ENCODE assay signal across 23 cellular contexts in the genomic region with DNA sequence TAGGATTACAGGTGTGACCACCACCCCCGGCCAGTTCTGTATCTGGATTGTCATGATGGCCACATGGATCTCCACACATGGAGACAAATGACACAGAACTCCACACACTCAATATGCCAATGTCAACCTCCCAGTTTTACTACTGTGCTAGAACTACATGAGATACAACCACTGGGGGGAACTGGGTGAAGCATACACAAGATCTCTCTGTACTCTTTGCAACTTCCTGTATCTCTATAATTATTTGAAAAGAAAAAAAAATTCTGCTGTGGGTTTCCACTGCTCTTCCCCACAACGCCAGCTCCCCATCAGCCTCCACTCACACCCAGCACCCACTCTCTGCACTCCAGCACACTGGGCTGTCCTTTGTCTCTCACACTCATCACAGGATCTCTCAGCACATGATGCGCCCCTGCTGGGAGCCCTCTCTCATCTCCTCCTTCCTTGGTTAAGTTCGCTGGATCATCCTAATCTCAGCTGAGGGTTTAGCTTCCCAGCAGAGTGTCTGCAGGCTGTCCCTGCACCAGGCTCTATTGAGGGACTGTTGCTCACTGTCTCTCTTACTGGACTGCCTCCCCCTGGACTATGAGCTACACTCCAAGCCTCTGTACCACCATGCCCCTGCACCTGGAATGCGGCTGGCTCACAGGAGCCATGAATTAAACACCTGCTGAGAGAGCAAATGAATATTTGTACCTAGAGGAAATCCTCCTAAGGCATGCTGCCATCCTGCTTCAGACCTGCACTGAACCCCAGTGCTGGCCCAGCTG. TPM values are rescaled to one million over a fixed set of nuclear protein-coding genes. Genes with fewer than 3 reads are reported as not detected.
DNase-seq lines count a peak whose midpoint lies in the region; ATAC-seq and TF ChIP-seq lines count a peak whose summit lies in the region.
"Had no signal": no experiment of that assay in that cellular context is flagged by ENCODE, and none has a peak within 500 bp of the region (broad histone marks: within the 10 kb centered on the region; RNA-seq: fewer than 3 reads in every experiment).

No MANE protein-coding gene starts in this region.

- no peak overlapping the region for H2BK120ac ChIP-seq in neuronal stem cell (ENCODE audit: low read depth, low read length)

- no peak overlapping the region for H3K4ac ChIP-seq in neuronal stem cell (ENCODE audit: low read length)

- H3K14ac ChIP-seq in neuronal stem cell (ENCODE audit: low read length) = no peak overlapping the region

- peaks cover 40 to 62% of the 10 kb centered on the region in 2 donors for H3K36me3 Mint-ChIP-seq in CD4-positive, alpha-beta memory T cell
- H3K36me3 Mint-ChIP-seq in GM23338 (ENCODE audit: low read depth) = peaks cover 39% of the 10 kb centered on the region
- H3K36me3 Mint-ChIP-seq in activated naive CD8-positive, alpha-beta T cell treated with anti-CD3 and anti-CD28 coated beads, Interleukin-2, amount 50 U/mL, for 24 hours (ENCODE audit: low read depth) = peaks cover 31% of the 10 kb centered on the region

- no peaks in the 10 kb centered on the region for H3K9me2 ChIP-seq in GM23338 (ENCODE audit: insufficient read depth)

- no peak overlapping the region for H3K4me3 Mint-ChIP-seq in CD4-positive, alpha-beta memory T cell
- no peak overlapping the region for H3K4me3 Mint-ChIP-seq in GM23338
- H3K4me3 Mint-ChIP-seq in activated naive CD8-positive, alpha-beta T cell treated with anti-CD3 and anti-CD28 coated beads, Interleukin-2, amount 50 U/mL, for 24 hours = no peak overlapping the region
- H3K4me3 Mint-ChIP-seq: B cell; memory B cell; nephron; T-helper 2 cell treated with Interferon-gamma antibody and Interleukin-4, amounts not matched to agents 5 μg/mL and 100 μg/mL, for 36 hours had no signal

- DNase-seq in CD4-positive, alpha-beta memory T cell = no peak
- DNase-seq in GM23338 (ENCODE audit: low spot score) (no peak), mesenteric fat pad (ENCODE audit: low spot score) (peak; percentile 37), neuronal stem cell (ENCODE audit: low spot score) (no peak)
- no peak for DNase-seq in activated naive CD8-positive, alpha-beta T cell treated with anti-CD3 and anti-CD28 coated beads, Interleukin-2, amount 50 U/mL, for 24 hours
- DNase-seq: activated CD4-positive, CD25-positive, alpha-beta regulatory T cell; effector CD8-positive, alpha-beta T cell; GDM1; islet precursor cell; NCI-H1092; NCI-H2107; NCI-H526 treated with DMSO at 0.1 percent for 48 hours; SIG-M5; stimulated activated CD8-positive, alpha-beta memory T cell treated with anti-CD3 and anti-CD28 coated beads, Interleukin-4, amount 100 ng/mL, for 48 hours; testis had no signal

- H3K27ac ChIP-seq in CD4-positive, alpha-beta memory T cell (ENCODE audit: low read depth, low read length) = no peak overlapping the region
- H3K27ac ChIP-seq in GM23338 (ENCODE audit: low read depth) = no peak overlapping the region
- H3K27ac ChIP-seq in neuronal stem cell (replicated peaks; ENCODE audit: low read length) = no peak overlapping the region
- H3K27ac ChIP-seq: prostate gland, testis had no signal

- intact Hi-C loops in CD4-positive, alpha-beta memory T cell (cut with micrococcal nuclease) = no loop called here

- H2BK12ac ChIP-seq in neuronal stem cell (ENCODE audit: low read length) = no peak overlapping the region

- no peaks in the 10 kb centered on the region for H3K4me1 ChIP-seq in CD4-positive, alpha-beta memory T cell (ENCODE audit: insufficient read depth, low read length)
- no peaks in the 10 kb centered on the region for H3K4me1 ChIP-seq in GM23338 (ENCODE audit: insufficient read depth)
- H3K4me1 ChIP-seq in neuronal stem cell (ENCODE audit: control insufficient read depth in 2 of 2, insufficient read depth in 1 of 2, low read depth in 1 of 2, low read length in 2 of 2) = no peaks in the 10 kb centered on the region
- H3K4me1 ChIP-seq: testis had no signal

- no peaks in the 10 kb centered on the region for H3K27me3 Mint-ChIP-seq in CD4-positive, alpha-beta memory T cell
- H3K27me3 Mint-ChIP-seq in GM23338 (ENCODE audit: insufficient read depth, low read depth, poor library complexity) = peaks cover 6% of the 10 kb centered on the region
- no peaks in the 10 kb centered on the region for H3K27me3 Mint-ChIP-seq in activated naive CD8-positive, alpha-beta T cell treated with anti-CD3 and anti-CD28 coated beads, Interleukin-2, amount 50 U/mL, for 24 hours
- H3K27me3 Mint-ChIP-seq: B cell, memory B cell had no signal

- H2AFZ ChIP-seq in GM23338 (no peak overlapping the region), neuronal stem cell (ENCODE audit: low read length) (no peak overlapping the region)

- H3F3A ChIP-seq in GM23338 (replicated peaks; ENCODE audit: low read depth) = no peaks in the 10 kb centered on the region

- POLR2A ChIA-PET in CD4-positive, alpha-beta memory T cell (lab: Charles Lee; ENCODE audit: partially characterized antibody) = interaction anchor here (4.2 kb wide), 1 partner anchor 10 kb away, joined by 28 read pairs; a partner anchor contains a TSS

- H4K91ac ChIP-seq in neuronal stem cell (ENCODE audit: low read depth, low read length, poor library complexity) = no peak overlapping the region

- H3K4me3 ChIP-seq in CD4-positive, alpha-beta memory T cell (ENCODE audit: low read length in 2 of 2) = no peak overlapping the region
- H3K4me3 ChIP-seq in GM23338 = no peak overlapping the region
- no peak overlapping the region for H3K4me3 ChIP-seq in neuronal stem cell (ENCODE audit: low read length in 2 of 2)
- H3K4me3 ChIP-seq: prostate gland, testis had no signal

- no peaks in the 10 kb centered on the region for H3K9me3 Mint-ChIP-seq in CD4-positive, alpha-beta memory T cell
- no peaks in the 10 kb centered on the region for H3K9me3 Mint-ChIP-seq in GM23338
- H3K9me3 Mint-ChIP-seq in activated naive CD8-positive, alpha-beta T cell treated with anti-CD3 and anti-CD28 coated beads, Interleukin-2, amount 50 U/mL, for 24 hours = no peaks in the 10 kb centered on the region
- H3K9me3 Mint-ChIP-seq: memory B cell; nephron; T-helper 2 cell treated with Interferon-gamma antibody and Interleukin-4, amounts not matched to agents 5 μg/mL and 100 μg/mL, for 36 hours had no signal

- peaks cover 52% of the 10 kb centered on the region for H3K36me3 ChIP-seq in CD4-positive, alpha-beta memory T cell (ENCODE audit: insufficient read depth, low read length)
- H3K36me3 ChIP-seq in GM23338 (ENCODE audit: insufficient read depth) (0 out of 2 replicates have a peak, but pooled peaks cover 9% of the 10 kb centered on the region), neuronal stem cell (replicated peaks in 1 of 2; ENCODE audit: control insufficient read depth in 2 of 2, insufficient read depth in 2 of 2, low read length in 2 of 2) (peaks cover 37 to 79% of the 10 kb centered on the region in 2 donors)

- no peaks in the 10 kb centered on the region for H4K20me1 ChIP-seq in GM23338 (replicated peaks; ENCODE audit: insufficient read depth)

- peaks cover 0 to 6% (median 4%) of the 10 kb centered on the region in 4 donors for H3K4me1 Mint-ChIP-seq in CD4-positive, alpha-beta memory T cell
- H3K4me1 Mint-ChIP-seq in GM23338 = peaks cover 7% of the 10 kb centered on the region
- peaks cover 10% of the 10 kb centered on the region for H3K4me1 Mint-ChIP-seq in activated naive CD8-positive, alpha-beta T cell treated with anti-CD3 and anti-CD28 coated beads, Interleukin-2, amount 50 U/mL, for 24 hours
- H3K4me1 Mint-ChIP-seq: B cell, memory B cell, nephron had no signal

- H3K79me2 ChIP-seq in GM23338 (replicated peaks; ENCODE audit: insufficient read depth) = no peaks in the 10 kb centered on the region

- no peak overlapping the region for H3K4me2 ChIP-seq in GM23338
- no peak overlapping the region for H3K4me2 ChIP-seq in neuronal stem cell (ENCODE audit: insufficient read depth, low read length, poor library complexity, severe bottlenecking)

- no peaks in the 10 kb centered on the region for H3K27me3 ChIP-seq in CD4-positive, alpha-beta memory T cell (ENCODE audit: insufficient read depth, low read length)
- H3K27me3 ChIP-seq in GM23338 (ENCODE audit: insufficient read depth) = no peaks in the 10 kb centered on the region
- no peaks in the 10 kb centered on the region for H3K27me3 ChIP-seq in neuronal stem cell (ENCODE audit: control insufficient read depth in 3 of 3, insufficient read depth in 3 of 3, low read depth in 1 of 3, low read length in 3 of 3)
- H3K27me3 ChIP-seq: testis had no signal

- no peak overlapping the region for H2BK15ac ChIP-seq in neuronal stem cell (ENCODE audit: low read length)

- no CpG with 5 or more reads among the region's 5 CpGs for WGBS in neuronal stem cell (ENCODE audit: extremely low coverage in 2 of 2, insufficient read length in 2 of 2, insufficient replicate concordance in 1 of 2), 2 donors

- no peak overlapping the region for H3K23ac ChIP-seq in neuronal stem cell (ENCODE audit: low read depth, low read length, poor library complexity)

- peaks cover 4% of the 10 kb centered on the region for H3K79me1 ChIP-seq in neuronal stem cell (ENCODE audit: low read depth, low read length)

- no peak overlapping the region for H2BK5ac ChIP-seq in neuronal stem cell (ENCODE audit: low read length)

- no peak for ATAC-seq in GM23338
- peak; percentile 17 for ATAC-seq in activated naive CD8-positive, alpha-beta T cell treated with anti-CD3 and anti-CD28 coated beads, Interleukin-2, amount 50 U/mL, for 24 hours
- no peak for ATAC-seq in HG03175 (IDR thresholded peaks at IDR 0.05; ENCODE audit: unreplicated experiment)
- ATAC-seq in HG03159 (IDR thresholded peaks at IDR 0.05; ENCODE audit: unreplicated experiment) = no peak
- ATAC-seq: HCT116 had no signal

- peak overlapping the region in 5 of 7 donors; percentile 45 to 88 (median 55) for H3K27ac Mint-ChIP-seq in CD4-positive, alpha-beta memory T cell
- peak overlapping the region; percentile 56 for H3K27ac Mint-ChIP-seq in GM23338
- peak overlapping the region; percentile 4 for H3K27ac Mint-ChIP-seq in activated naive CD8-positive, alpha-beta T cell treated with anti-CD3 and anti-CD28 coated beads, Interleukin-2, amount 50 U/mL, for 24 hours
- H3K27ac Mint-ChIP-seq: B cell; memory B cell; nephron; T-helper 2 cell treated with Interferon-gamma antibody and Interleukin-4, amounts not matched to agents 5 μg/mL and 100 μg/mL, for 36 hours had no signal

- H3K9ac ChIP-seq in neuronal stem cell (ENCODE audit: low read depth, low read length, poor library complexity) = no peak overlapping the region

- no peak overlapping the region for H4K8ac ChIP-seq in neuronal stem cell (ENCODE audit: low read depth, low read length)

- no peak overlapping the region for H2AK5ac ChIP-seq in neuronal stem cell (ENCODE audit: low read depth, low read length)

- H3K9me3 ChIP-seq in CD4-positive, alpha-beta memory T cell (ENCODE audit: control insufficient read depth in 1 of 2, low read length in 2 of 2) = no peaks in the 10 kb centered on the region
- no peaks in the 10 kb centered on the region for H3K9me3 ChIP-seq in neuronal stem cell (replicated peaks in 1 of 2; ENCODE audit: control insufficient read depth in 2 of 2, insufficient read depth in 1 of 2, low read depth in 1 of 2, low read length in 2 of 2)
- H3K9me3 ChIP-seq: prostate gland, testis had no signal

- CTCF ChIA-PET in CD4-positive, alpha-beta memory T cell (lab: Charles Lee; ENCODE audit: partially characterized antibody) = interaction anchor here (0.7 to 1.7 kb wide), 4 partner anchors 30 to 162 kb away, joined by 3 to 8 read pairs (median 6); no protein-coding TSS in a partner anchor

- TF ChIP-seq CTCF in GM23338 (conservative IDR thresholded peaks at IDR 0.05; ENCODE audit: low read depth in 2 of 2) = no peak

- no peak overlapping the region for H3K18ac ChIP-seq in neuronal stem cell (ENCODE audit: low read length)

RNA-seq across cellular contexts. Expression of a gene that starts 10.7 kb away (rescaled TPM):
- total RNA-seq in CD4-positive, alpha-beta memory T cell = 10 to 100 TPM; 64.5 to 68.4 TPM
- 10 to 100 TPM; 11.3 to 16.2 TPM for polyA plus RNA-seq in CD4-positive, alpha-beta memory T cell
- 32.5 and 37.0 TPM in 2 replicates for total RNA-seq in GM23338 (2014; rRNA removed; shearing (Covaris generic))
- polyA plus RNA-seq in GM23338 (2016; fragmentation: Nextera tagmentation; extraction: Ambion mirVana) = 5.7 and 7.3 TPM in 2 replicates
- total RNA-seq in mesenteric fat pad = 33.0 TPM
- 5.4 TPM for polyA plus RNA-seq in neuronal stem cell (2013, experiment 1 of 2)
- 5.7 TPM for polyA plus RNA-seq in neuronal stem cell (2013, experiment 2 of 2)

RNA-seq across cellular contexts. Expression of a gene that starts 28.6 kb away (rescaled TPM):
- 10 to 100 TPM; 29.5 to 34.3 TPM for total RNA-seq in CD4-positive, alpha-beta memory T cell
- polyA plus RNA-seq in CD4-positive, alpha-beta memory T cell = 100 to 1,000 TPM in 1 of 2 donors, 10 to 100 TPM in 1; 98.7 to 104 TPM
- 10.0 and 11.3 TPM in 2 replicates for total RNA-seq in GM23338 (2014; rRNA removed; shearing (Covaris generic))
- 20.2 and 23.6 TPM in 2 replicates for polyA plus RNA-seq in GM23338 (2016; fragmentation: Nextera tagmentation; extraction: Ambion mirVana)
- total RNA-seq in mesenteric fat pad = 23.4 TPM
- 13.2 TPM for polyA plus RNA-seq in neuronal stem cell (2013, experiment 1 of 2)
- polyA plus RNA-seq in neuronal stem cell (2013, experiment 2 of 2) = 14.0 TPM

RNA-seq across cellular contexts. Expression of a gene that starts 51.4 kb away (rescaled TPM):
- 100 to 1,000 TPM; 369 to 400 TPM for total RNA-seq in CD4-positive, alpha-beta memory T cell
- 1,000 to 10,000 TPM in 1 of 2 donors, 100 to 1,000 TPM in 1; 938 to 1,608 TPM for polyA plus RNA-seq in CD4-positive, alpha-beta memory T cell
- total RNA-seq in GM23338 (2014; rRNA removed; shearing (Covaris generic)) = 341 and 348 TPM in 2 replicates
- 375 and 444 TPM in 2 replicates for polyA plus RNA-seq in GM23338 (2016; fragmentation: Nextera tagmentation; extraction: Ambion mirVana)
- 338 TPM for total RNA-seq in mesenteric fat pad
- 379 TPM for polyA plus RNA-seq in neuronal stem cell (2013, experiment 1 of 2)
- polyA plus RNA-seq in neuronal stem cell (2013, experiment 2 of 2) = 385 TPM

Comparison
In these comparisons a context has a peak if more than half of its experiments do, and no peak if none do; other contexts are left out.
1. H3K27ac Mint-ChIP-seq: peak in every context shown above with its lines; median percentile 56 in GM23338; 55 in CD4-positive, alpha-beta memory T cell; 4 in activated naive CD8-positive, alpha-beta T cell treated with anti-CD3 and anti-CD28 coated beads, Interleukin-2, amount 50 U/mL, for 24 hours.